Comparison of ENCODE assay signal across 17 cellular contexts in genomic region chr10:108913300-108913699, GRCh38.
"Had no signal": no experiment of that assay in that cellular context is flagged by ENCODE, and none has a peak within 500 bp of the region (broad histone marks: within the 10 kb centered on the region; RNA-seq: fewer than 3 reads in every experiment).

No MANE protein-coding gene starts in this region.

- H3K27ac Mint-ChIP-seq: activated B cell treated with CpG ODN at 0.5 μM for 24 hours; activated CD4-positive, alpha-beta T cell treated with anti-CD3 and anti-CD28 coated beads, Interleukin-2, amount 10 ng/mL, durations not matched to agents 24 days and 14 days; activated naive CD4-positive, alpha-beta T cell treated with anti-CD3 and anti-CD28 coated beads for 36 hours; activated T-helper 1 cell treated with anti-CD3 and anti-CD28 coated beads, Interleukin-12 subunit alpha, Interleukin-12 subunit beta, Interleukin-2, Interleukin-4 antibody, amounts not matched to agents 30 ng/mL and 10 ng/mL and 1 ng/mL, durations not matched to agents 14 hours and 24 hours and 36 hours; natural killer cell; stimulated activated naive CD8-positive, alpha-beta T cell treated with anti-CD3 and anti-CD28 coated beads, Interleukin-15, amount 100 ng/mL, for 72 hours; T-helper 1 cell treated with Interleukin-12 subunit alpha and Interleukin-12 subunit beta and Interleukin-4 antibody, amounts not matched to agents 30 μg/mL and 1 μg/mL, for 36 hours had no signal

- H3K4me3 ChIP-seq: lung, mucosa of descending colon, thoracic aorta had no signal

- ATAC-seq: mucosa of descending colon; natural killer cell; stimulated activated naive CD8-positive, alpha-beta T cell treated with anti-CD3 and anti-CD28 coated beads, Interleukin-15, amount 100 ng/mL, for 72 hours had no signal

- H3K27me3 Mint-ChIP-seq: central memory CD8-positive, alpha-beta T cell had no signal

- H3K36me3 ChIP-seq: thoracic aorta, uterus had no signal

- H3K27me3 ChIP-seq: uterus had no signal

- H3K27ac ChIP-seq: thoracic aorta had no signal

- H3K9me3 ChIP-seq: mucosa of descending colon, thoracic aorta, uterus had no signal

- H3K9me3 Mint-ChIP-seq: activated CD4-positive, alpha-beta T cell treated with anti-CD3 and anti-CD28 coated beads, Interleukin-2, amount 10 ng/mL, durations not matched to agents 24 days and 14 days; activated T-helper 1 cell treated with anti-CD3 and anti-CD28 coated beads, Interleukin-12 subunit alpha, Interleukin-12 subunit beta, Interleukin-2, Interleukin-4 antibody, amounts not matched to agents 30 ng/mL and 10 ng/mL and 1 ng/mL, durations not matched to agents 14 hours and 24 hours and 36 hours; central memory CD8-positive, alpha-beta T cell; stimulated activated naive CD8-positive, alpha-beta T cell treated with anti-CD3 and anti-CD28 coated beads, Interleukin-15, amount 100 ng/mL, for 72 hours; T-helper 1 cell treated with Interleukin-12 subunit alpha and Interleukin-12 subunit beta and Interleukin-4 antibody, amounts not matched to agents 30 μg/mL and 1 μg/mL, for 36 hours had no signal

- DNase-seq: activated B cell treated with CpG ODN at 0.5 μM for 24 hours; activated CD4-positive, alpha-beta T cell treated with anti-CD3 and anti-CD28 coated beads, Interleukin-2, amount 10 ng/mL, durations not matched to agents 24 days and 14 days; activated naive CD4-positive, alpha-beta T cell treated with anti-CD3 and anti-CD28 coated beads for 36 hours; effector memory CD4-positive, alpha-beta T cell; hippocampal formation; left cardiac atrium; mucosa of descending colon; natural killer cell; stimulated activated CD4-positive, alpha-beta T cell treated with anti-CD3 and anti-CD28 coated beads, Interleukin-15, amount 100 ng/mL, for 24 hours; stimulated activated CD4-positive, alpha-beta T cell treated with anti-CD3 and anti-CD28 coated beads, Interleukin-4, amount 100 ng/mL, for 4 hours; stimulated activated naive CD8-positive, alpha-beta T cell treated with anti-CD3 and anti-CD28 coated beads, Interleukin-15, amount 100 ng/mL, for 72 hours; uterus had no signal

- H3K4me3 Mint-ChIP-seq: activated B cell treated with CpG ODN at 0.5 μM for 24 hours; activated CD4-positive, alpha-beta T cell treated with anti-CD3 and anti-CD28 coated beads, Interleukin-2, amount 10 ng/mL, durations not matched to agents 24 days and 14 days; activated naive CD4-positive, alpha-beta T cell treated with anti-CD3 and anti-CD28 coated beads for 36 hours; activated T-helper 1 cell treated with anti-CD3 and anti-CD28 coated beads, Interleukin-12 subunit alpha, Interleukin-12 subunit beta, Interleukin-2, Interleukin-4 antibody, amounts not matched to agents 30 ng/mL and 10 ng/mL and 1 ng/mL, durations not matched to agents 14 hours and 24 hours and 36 hours; central memory CD8-positive, alpha-beta T cell; natural killer cell; stimulated activated naive CD8-positive, alpha-beta T cell treated with anti-CD3 and anti-CD28 coated beads, Interleukin-15, amount 100 ng/mL, for 72 hours; T-helper 1 cell treated with Interleukin-12 subunit alpha and Interleukin-12 subunit beta and Interleukin-4 antibody, amounts not matched to agents 30 μg/mL and 1 μg/mL, for 36 hours had no signal

- H3K4me1 Mint-ChIP-seq: activated CD4-positive, alpha-beta T cell treated with anti-CD3 and anti-CD28 coated beads, Interleukin-2, amount 10 ng/mL, durations not matched to agents 24 days and 14 days; central memory CD8-positive, alpha-beta T cell; natural killer cell; stimulated activated naive CD8-positive, alpha-beta T cell treated with anti-CD3 and anti-CD28 coated beads, Interleukin-15, amount 100 ng/mL, for 72 hours had no signal

- H3K36me3 Mint-ChIP-seq: natural killer cell had no signal
